ENCODE assay signal across 17 cellular contexts in the genomic region with DNA sequence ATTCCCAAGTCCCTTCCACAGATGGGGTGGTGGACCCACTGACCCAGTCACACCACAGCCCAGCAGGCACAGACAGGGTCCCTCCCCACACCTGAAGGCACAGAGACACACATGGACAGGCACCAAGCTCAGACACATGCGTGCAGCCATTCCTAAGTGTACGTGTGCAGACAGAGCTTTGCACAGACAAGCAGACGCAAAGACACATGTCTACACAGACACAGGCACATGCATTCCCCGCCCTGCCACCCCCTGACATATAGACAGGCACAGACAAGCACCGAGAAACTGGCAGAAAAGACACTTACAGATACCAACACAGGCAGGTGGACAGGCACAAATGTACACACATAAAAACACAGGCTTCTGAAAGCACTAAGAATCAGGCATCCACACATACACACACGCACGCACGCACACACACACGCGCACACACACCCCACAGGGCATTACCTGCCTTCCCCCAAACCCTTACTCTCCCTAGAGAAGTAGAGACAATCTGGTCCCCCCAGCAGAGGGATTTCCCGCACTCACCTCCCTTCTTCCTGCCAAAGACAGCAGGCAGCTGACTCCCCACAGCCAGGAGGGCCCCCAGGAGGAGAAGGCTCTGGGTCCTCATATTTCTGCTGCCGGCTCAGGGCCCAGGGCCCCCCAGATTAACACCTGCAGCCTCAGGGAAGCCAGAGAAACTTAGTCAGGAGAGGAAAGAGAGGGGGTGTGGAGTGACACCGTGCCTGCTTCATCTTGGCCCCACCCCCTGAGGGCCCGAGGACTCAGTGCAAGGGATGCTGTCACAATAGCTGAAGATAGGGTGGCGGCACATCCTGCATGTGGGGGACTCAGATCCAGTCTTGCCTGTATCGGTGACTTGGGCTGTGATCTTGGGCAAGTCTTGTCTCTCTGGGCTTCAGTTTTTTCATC. TPM values are rescaled to one million over a fixed set of nuclear protein-coding genes. Genes with fewer than 3 reads are reported as not detected.
A peak's percentile ranks its signal among the peaks of the same experiment; 100 is the strongest.
DNase-seq lines count a peak whose midpoint lies in the region; ATAC-seq, FAIRE-seq and TF ChIP-seq lines count a peak whose summit lies in the region.
"Had no signal": no experiment of that assay in that cellular context is flagged by ENCODE, and none has a peak within 500 bp of the region (broad histone marks: within the 10 kb centered on the region; RNA-seq: fewer than 3 reads in every experiment).

A gene with protein sequence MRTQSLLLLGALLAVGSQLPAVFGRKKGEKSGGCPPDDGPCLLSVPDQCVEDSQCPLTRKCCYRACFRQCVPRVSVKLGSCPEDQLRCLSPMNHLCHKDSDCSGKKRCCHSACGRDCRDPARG (minus strand): TSS at position 710 of the 921 bp plus-strand sequence. CDS start 91 bp downstream, at position 619.

- POLR2A ChIA-PET in T-cell (lab: Charles Lee), result no interaction called here

- ATAC-seq in activated T-cell treated with anti-CD3 and anti-CD28 coated beads, Interleukin-2, amount 50 U/mL, for 4 hours, result peak; percentile 75 to 78
- ATAC-seq in T-cell (replicated peaks in 1 of 4) (peak; percentile 65 to 73 (median 72)), HG03280 (IDR thresholded peaks at IDR 0.05; ENCODE audit: unreplicated experiment) (no peak)
- peak; percentile 38 for ATAC-seq in stimulated activated memory B cell treated with anti-CD40 and anti-IgM and Interleukin-4, amounts not matched to agents 10 μg/mL and 1 μg/mL and 100 μg/mL, for 72 hours

- H3K9me3 ChIP-seq in esophagus muscularis mucosa, result no peaks in the 10 kb centered on the region
- no peaks in the 10 kb centered on the region for H3K9me3 ChIP-seq in WERI-Rb-1 (ENCODE audit: severe bottlenecking)
- H3K9me3 ChIP-seq: ascending aorta had no signal

- H3K27me3 Mint-ChIP-seq in activated T-cell treated with anti-CD3 and anti-CD28 coated beads, Interleukin-2, amount 50 U/mL, for 4 hours (ENCODE audit: low read depth), result peaks cover 8% of the 10 kb centered on the region
- H3K27me3 Mint-ChIP-seq in T-cell, result peaks cover 11 to 12% of the 10 kb centered on the region in 2 donors
- H3K27me3 Mint-ChIP-seq in stimulated activated memory B cell treated with anti-CD40 and anti-IgM and Interleukin-4, amounts not matched to agents 10 μg/mL and 1 μg/mL and 100 μg/mL, for 72 hours, result peaks cover 30% of the 10 kb centered on the region

- WGBS in esophagus muscularis mucosa, result 53% methylated on average over 13 of the region's 16 CpGs

- H3K9me3 Mint-ChIP-seq in activated T-cell treated with anti-CD3 and anti-CD28 coated beads, Interleukin-2, amount 50 U/mL, for 4 hours, result no peaks in the 10 kb centered on the region
- no peaks in the 10 kb centered on the region for H3K9me3 Mint-ChIP-seq in T-cell
- H3K9me3 Mint-ChIP-seq in stimulated activated memory B cell treated with anti-CD40 and anti-IgM and Interleukin-4, amounts not matched to agents 10 μg/mL and 1 μg/mL and 100 μg/mL, for 72 hours, result no peaks in the 10 kb centered on the region
- H3K9me3 Mint-ChIP-seq: nephron; stimulated activated naive CD8-positive, alpha-beta T cell treated with anti-CD3 and anti-CD28 coated beads, Interleukin-15, Interleukin-2, amounts not matched to agents 100 ng/mL and 50 ng/mL, for 24 hours had no signal

- peaks cover 4% of the 10 kb centered on the region for H3K4me1 Mint-ChIP-seq in activated T-cell treated with anti-CD3 and anti-CD28 coated beads, Interleukin-2, amount 50 U/mL, for 4 hours (ENCODE audit: low read depth)
- peaks cover 6 to 11% (median 7%) of the 10 kb centered on the region in 3 donors for H3K4me1 Mint-ChIP-seq in T-cell
- peaks cover 8% of the 10 kb centered on the region for H3K4me1 Mint-ChIP-seq in stimulated activated memory B cell treated with anti-CD40 and anti-IgM and Interleukin-4, amounts not matched to agents 10 μg/mL and 1 μg/mL and 100 μg/mL, for 72 hours
- H3K4me1 Mint-ChIP-seq: nephron had no signal

- H3K27me3 ChIP-seq in esophagus muscularis mucosa, result peaks cover 0 to 56% (median 0%) of the 10 kb centered on the region in 4 donors
- no peaks in the 10 kb centered on the region for H3K27me3 ChIP-seq in WERI-Rb-1 (ENCODE audit: insufficient read depth, low read depth, severe bottlenecking)
- H3K27me3 ChIP-seq: ascending aorta had no signal

- H3K27ac ChIP-seq in esophagus muscularis mucosa (replicated peaks in 1 of 4), result no peak within 1 kb of the TSS
- H3K27ac ChIP-seq in WERI-Rb-1, result no peak within 1 kb of the TSS
- H3K27ac ChIP-seq: ascending aorta had no signal

- TF ChIP-seq CTCF in esophagus muscularis mucosa (IDR thresholded peaks at IDR 0.05), result no peak
- TF ChIP-seq CTCF in WERI-Rb-1 (IDR thresholded peaks at IDR 0.05; ENCODE audit: low read depth, low read length), result no peak

- FAIRE-seq in H54 (lab: Jason Lieb, UNC), result no peak

- no peak for TF ChIP-seq EP300 in esophagus muscularis mucosa (IDR thresholded peaks at IDR 0.05)

- TF ChIP-seq POLR2A in esophagus muscularis mucosa (IDR thresholded peaks at IDR 0.05; ENCODE audit: low read depth) (no peak), H54 (IDR thresholded peaks at IDR 0.05; ENCODE audit: low read depth, low read length) (no peak)

- DNase-seq in activated T-cell treated with anti-CD3 and anti-CD28 coated beads, Interleukin-2, amount 50 U/mL, for 4 hours, result no peak
- no peak for DNase-seq in activated T-cell treated with anti-CD3 and anti-CD28 coated beads, Interleukin-2, amount 50 U/mL, for 1 hour
- DNase-seq in T-cell (peak in 3 of 34 experiments; percentile 15 to 27 (median 20)), esophagus muscularis mucosa (ENCODE audit: extremely low spot score) (peak; percentile 89), WERI-Rb-1 (no peak), H54 (ENCODE audit: insufficient read length, low spot score) (no peak)
- DNase-seq: cortex of kidney, hypothalamus, Kasumi-1, NCI-H146 had no signal

- H3K4me1 ChIP-seq in esophagus muscularis mucosa, result no peaks in the 10 kb centered on the region
- H3K4me1 ChIP-seq: ascending aorta had no signal

- no peaks in the 10 kb centered on the region for H3K36me3 Mint-ChIP-seq in activated T-cell treated with anti-CD3 and anti-CD28 coated beads, Interleukin-2, amount 50 U/mL, for 4 hours (ENCODE audit: insufficient read depth)
- no peaks in the 10 kb centered on the region for H3K36me3 Mint-ChIP-seq in T-cell
- H3K36me3 Mint-ChIP-seq in stimulated activated memory B cell treated with anti-CD40 and anti-IgM and Interleukin-4, amounts not matched to agents 10 μg/mL and 1 μg/mL and 100 μg/mL, for 72 hours, result no peaks in the 10 kb centered on the region

- H3K4me3 ChIP-seq in esophagus muscularis mucosa, result no peak within 1 kb of the TSS
- H3K4me3 ChIP-seq in WERI-Rb-1 (ENCODE audit: low read depth, low read length), result no peak within 1 kb of the TSS
- H3K4me3 ChIP-seq: ascending aorta had no signal

- H3K4me3 Mint-ChIP-seq in activated T-cell treated with anti-CD3 and anti-CD28 coated beads, Interleukin-2, amount 50 U/mL, for 4 hours, result no peak within 1 kb of the TSS
- no peak within 1 kb of the TSS for H3K4me3 Mint-ChIP-seq in T-cell
- no peak within 1 kb of the TSS for H3K4me3 Mint-ChIP-seq in stimulated activated memory B cell treated with anti-CD40 and anti-IgM and Interleukin-4, amounts not matched to agents 10 μg/mL and 1 μg/mL and 100 μg/mL, for 72 hours
- H3K4me3 Mint-ChIP-seq: nephron; stimulated activated naive CD8-positive, alpha-beta T cell treated with anti-CD3 and anti-CD28 coated beads, Interleukin-15, Interleukin-2, amounts not matched to agents 100 ng/mL and 50 ng/mL, for 24 hours had no signal

- CTCF ChIA-PET in T-cell (lab: Charles Lee), result interaction anchor here in 1 of 2 donors (0.6 kb wide), 1 partner anchor 22 kb away, joined by 3 read pairs; no protein-coding TSS in a partner anchor

- intact Hi-C loops in esophagus muscularis mucosa (cut with DNase I), result no loop called here

- no peaks in the 10 kb centered on the region for H3K36me3 ChIP-seq in esophagus muscularis mucosa
- no peaks in the 10 kb centered on the region for H3K36me3 ChIP-seq in WERI-Rb-1
- H3K36me3 ChIP-seq: ascending aorta had no signal

- no peak within 1 kb of the TSS for H3K27ac Mint-ChIP-seq in T-cell
- no peak within 1 kb of the TSS for H3K27ac Mint-ChIP-seq in stimulated activated memory B cell treated with anti-CD40 and anti-IgM and Interleukin-4, amounts not matched to agents 10 μg/mL and 1 μg/mL and 100 μg/mL, for 72 hours
- H3K27ac Mint-ChIP-seq: nephron; stimulated activated naive CD8-positive, alpha-beta T cell treated with anti-CD3 and anti-CD28 coated beads, Interleukin-15, Interleukin-2, amounts not matched to agents 100 ng/mL and 50 ng/mL, for 24 hours had no signal

RNA-seq across cellular contexts. Expression of the gene that starts here (rescaled TPM):
- total RNA-seq in activated T-cell treated with anti-CD3 and anti-CD28 coated beads, Interleukin-2, amount 50 U/mL, for 4 hours, result not detected
- total RNA-seq in T-cell (not detected), esophagus muscularis mucosa (not detected)
- total RNA-seq: ascending aorta, H4, NCI-H460 had no signal

Comparison
In these comparisons a context has a peak if more than half of its experiments do, and no peak if none do; other contexts are left out.
1. Peak in ATAC-seq in activated T-cell treated with anti-CD3 and anti-CD28 coated beads, Interleukin-2, amount 50 U/mL, for 4 hours; RNA of the gene not detected or under 1 TPM.
2. Peak in ATAC-seq in T-cell; RNA of the gene not detected or under 1 TPM.
3. Peak in DNase-seq in esophagus muscularis mucosa; RNA of the gene not detected or under 1 TPM.